ENCODE assay signal across 30 cellular contexts in the genomic region with DNA sequence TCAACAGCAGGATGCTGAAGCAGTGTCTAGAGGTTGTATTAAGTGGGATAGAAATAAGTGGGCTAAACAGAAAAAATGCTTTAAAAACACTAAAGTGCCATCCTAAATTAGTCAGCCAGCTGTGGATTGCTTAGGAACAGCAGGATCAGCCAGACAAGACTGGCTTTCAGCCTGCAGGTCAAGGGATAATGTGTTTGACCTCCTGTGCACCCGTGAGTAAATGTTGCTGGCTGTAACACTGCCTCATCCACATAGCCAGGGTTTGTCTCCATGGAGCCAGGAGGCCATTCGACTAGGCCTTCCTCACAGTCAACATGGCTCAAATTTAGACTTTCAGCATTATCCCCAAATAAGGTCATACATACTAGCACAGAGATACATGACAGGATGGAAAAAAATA.
DNase-seq lines count a peak whose midpoint lies in the region; ATAC-seq and TF ChIP-seq lines count a peak whose summit lies in the region.
"Had no signal": no experiment of that assay in that cellular context is flagged by ENCODE, and none has a peak within 500 bp of the region (broad histone marks: within the 10 kb centered on the region; RNA-seq: fewer than 3 reads in every experiment).

No MANE protein-coding gene starts in this region.

- no peaks in the 10 kb centered on the region for H3K4me1 ChIP-seq in neural progenitor cell
- H3K4me1 ChIP-seq: lower lobe of right lung, spleen had no signal

- H3K4me2 ChIP-seq in neural progenitor cell: no peak overlapping the region
- H3K4me2 ChIP-seq: SK-N-SH had no signal

- H3K36me3 ChIP-seq in MG63: no peaks in the 10 kb centered on the region
- H3K36me3 ChIP-seq in neural progenitor cell: no peaks in the 10 kb centered on the region
- H3K36me3 ChIP-seq: lower lobe of right lung, ovary, spleen, thoracic aorta had no signal

- peaks cover 8% of the 10 kb centered on the region for H3K4me1 Mint-ChIP-seq in neural progenitor cell
- H3K4me1 Mint-ChIP-seq: CD4-positive, alpha-beta memory T cell; natural killer cell had no signal

- H3K27me3 ChIP-seq in MG63: no peaks in the 10 kb centered on the region
- no peaks in the 10 kb centered on the region for H3K27me3 ChIP-seq in neural progenitor cell
- H3K27me3 ChIP-seq: ovary, spleen had no signal

- no peaks in the 10 kb centered on the region for H3K79me2 ChIP-seq in neural progenitor cell (ENCODE audit: low read depth)

- H3K9me3 ChIP-seq in MG63 (no peaks in the 10 kb centered on the region), neural progenitor cell (ENCODE audit: low read depth) (no peaks in the 10 kb centered on the region)
- H3K9me3 ChIP-seq: lower lobe of right lung, ovary, SK-N-SH, spleen, thoracic aorta had no signal

- no peak overlapping the region for H2AFZ ChIP-seq in neural progenitor cell (replicated peaks)

- H3K4me3 Mint-ChIP-seq in neural progenitor cell: no peak overlapping the region
- H3K4me3 Mint-ChIP-seq: activated T-cell treated with anti-CD3 and anti-CD28 coated beads, Interleukin-2, amount 50 U/mL, for 72 hours; CD4-positive, alpha-beta memory T cell; effector memory CD8-positive, alpha-beta T cell; natural killer cell; stimulated activated naive CD8-positive, alpha-beta T cell treated with anti-CD3 and anti-CD28 coated beads, Interleukin-15, Interleukin-2, amounts not matched to agents 100 ng/mL and 50 ng/mL, for 24 hours had no signal

- H3K9ac ChIP-seq in neural progenitor cell: no peak overlapping the region
- H3K9ac ChIP-seq: SK-N-SH had no signal

- H3K9me3 Mint-ChIP-seq in neural progenitor cell: no peaks in the 10 kb centered on the region
- H3K9me3 Mint-ChIP-seq: activated T-cell treated with anti-CD3 and anti-CD28 coated beads, Interleukin-2, amount 50 U/mL, for 72 hours; stimulated activated naive CD8-positive, alpha-beta T cell treated with anti-CD3 and anti-CD28 coated beads, Interleukin-15, Interleukin-2, amounts not matched to agents 100 ng/mL and 50 ng/mL, for 24 hours had no signal

- DNase-seq in MG63 (peak; percentile 28), NCI-H2227 (lab: John Stamatoyannopoulos, UW; ENCODE audit: unreplicated experiment) (peak; percentile 89), kidney tubule cell (ENCODE audit: low spot score) (peak; percentile 5), neural progenitor cell (ENCODE audit: low spot score) (peak; percentile 21), middle frontal gyrus (ENCODE audit: extremely low spot score, low spot score) (no peak)
- DNase-seq in activated effector memory CD4-positive, alpha-beta T cell treated with Interleukin-2 at 50 U/mL for 16 hours: no peak
- DNase-seq: activated CD4-positive, alpha-beta T cell treated with anti-CD3 and anti-CD28 coated beads, Interleukin-2, amount 50 U/mL, for 48 hours; activated naive CD4-positive, alpha-beta T cell treated with Interleukin-2 at 50 U/mL for 16 hours; activated T-cell treated with anti-CD3 and anti-CD28 coated beads, Interleukin-2, amount 50 U/mL, for 72 hours; caudate nucleus; CD4-positive, alpha-beta memory T cell; cortex of kidney; effector memory CD8-positive, alpha-beta T cell; head of caudate nucleus; lower lobe of right lung; natural killer cell; NCI-H1092 treated with DMSO at 0.1 percent for 48 hours; NCI-H2029; NCI-H345; NK-92 treated with Interleukin-12 subunit alpha and Interleukin-12 subunit beta, amount 100 ng/mL, for 24 hours; ovary; PC-3; SK-N-SH; spleen; stimulated activated CD4-positive, alpha-beta T cell treated with anti-CD3 and anti-CD28 coated beads, Interleukin-2, amount 100 ng/mL, for 24 hours; stimulated activated CD8-positive, alpha-beta memory T cell treated with anti-CD3 and anti-CD28 coated beads, Interleukin-4, amount 100 ng/mL, for 48 hours had no signal

- peaks cover 2% of the 10 kb centered on the region for H3K27me3 Mint-ChIP-seq in neural progenitor cell (ENCODE audit: insufficient read depth, low read depth)
- H3K27me3 Mint-ChIP-seq: CD4-positive, alpha-beta memory T cell; effector memory CD8-positive, alpha-beta T cell; stimulated activated naive CD8-positive, alpha-beta T cell treated with anti-CD3 and anti-CD28 coated beads, Interleukin-15, Interleukin-2, amounts not matched to agents 100 ng/mL and 50 ng/mL, for 24 hours had no signal

- H3K4me3 ChIP-seq in MG63 (no peak overlapping the region), neural progenitor cell (no peak overlapping the region)
- H3K4me3 ChIP-seq: K562, lower lobe of right lung, ovary, spleen, thoracic aorta had no signal

- H3K36me3 Mint-ChIP-seq in neural progenitor cell: no peaks in the 10 kb centered on the region
- H3K36me3 Mint-ChIP-seq: CD4-positive, alpha-beta memory T cell; natural killer cell had no signal

- H4K20me1 ChIP-seq in neural progenitor cell (ENCODE audit: low read depth): no peaks in the 10 kb centered on the region

- H3K27ac ChIP-seq in neural progenitor cell: no peak overlapping the region
- H3K27ac ChIP-seq: lower lobe of right lung, ovary, spleen, thoracic aorta had no signal

- no peaks in the 10 kb centered on the region for H3F3A ChIP-seq in neural progenitor cell (ENCODE audit: low read depth)

- no peak for ATAC-seq in HG02763 (IDR thresholded peaks at IDR 0.05; ENCODE audit: unreplicated experiment)
- ATAC-seq: activated T-cell treated with anti-CD3 and anti-CD28 coated beads, Interleukin-2, amount 50 U/mL, for 72 hours; effector memory CD8-positive, alpha-beta T cell; K562; lower lobe of right lung; natural killer cell; PC-3 had no signal

- H3K27ac Mint-ChIP-seq in neural progenitor cell: peak overlapping the region; percentile 74
- H3K27ac Mint-ChIP-seq: activated T-cell treated with anti-CD3 and anti-CD28 coated beads, Interleukin-2, amount 50 U/mL, for 72 hours; CD4-positive, alpha-beta memory T cell; effector memory CD8-positive, alpha-beta T cell; natural killer cell; stimulated activated naive CD8-positive, alpha-beta T cell treated with anti-CD3 and anti-CD28 coated beads, Interleukin-15, Interleukin-2, amounts not matched to agents 100 ng/mL and 50 ng/mL, for 24 hours had no signal

- no peak for TF ChIP-seq CTCF in neural progenitor cell (IDR thresholded peaks at IDR 0.05)

Comparison
In these comparisons a context has a peak if more than half of its experiments do, and no peak if none do; other contexts are left out.
1. DNase-seq: peak in MG63 (single experiment), NCI-H2227 (single experiment), kidney tubule cell (single experiment) and neural progenitor cell (single experiment); none in activated effector memory CD4-positive, alpha-beta T cell treated with Interleukin-2 at 50 U/mL for 16 hours (single experiment) and middle frontal gyrus (single experiment).